18 cellular contexts compared by ENCODE assay signal in genomic region chr14:41349289-41349910, GRCh38.
"Had no signal": no experiment of that assay in that cellular context is flagged by ENCODE, and none has a peak within 500 bp of the region (broad histone marks: within the 10 kb centered on the region; RNA-seq: fewer than 3 reads in every experiment).

No MANE protein-coding gene starts in this region.

- ATAC-seq: gastroesophageal sphincter; left cardiac atrium; natural killer cell treated with Interleukin-12 subunit alpha and Interleukin-12 subunit beta and Interleukin-15 and Interleukin-18, amount 100 ng/mL, for 72 hours; sciatic nerve had no signal

- H3K4me3 ChIP-seq: esophagus squamous epithelium, gastroesophageal sphincter, left ventricle myocardium inferior, lower lobe of right lung, prostate gland had no signal

- H3K27ac ChIP-seq: esophagus squamous epithelium, gastroesophageal sphincter, left ventricle myocardium inferior, lower lobe of right lung, parathyroid adenoma, prostate gland had no signal

- H3K4me1 ChIP-seq: esophagus squamous epithelium, gastroesophageal sphincter, left ventricle myocardium inferior, lower lobe of right lung, parathyroid adenoma, prostate gland had no signal

- H3K36me3 ChIP-seq: esophagus squamous epithelium, gastroesophageal sphincter, left ventricle myocardium inferior, lower lobe of right lung, prostate gland had no signal

- DNase-seq: dermis blood vessel endothelial cell; esophagus squamous epithelium; immature natural killer cell; left cardiac atrium; left ventricle myocardium inferior; lower lobe of right lung; retina; stimulated activated CD4-positive, alpha-beta T cell treated with anti-CD3 and anti-CD28 coated beads, Interleukin-2, amount 100 ng/mL, for 24 hours; stimulated activated CD4-positive, alpha-beta T cell treated with anti-CD3 and anti-CD28 coated beads, Interleukin-4, amount 100 ng/mL, for 4 hours; stimulated activated naive CD4-positive, alpha-beta T cell treated with Interleukin-2 at 50 U/mL for 16 hours; trophoblast cell had no signal

- H3K27me3 ChIP-seq: esophagus squamous epithelium, gastroesophageal sphincter had no signal

- H3K9me3 Mint-ChIP-seq: mesothelial cell of epicardium had no signal

- H3K36me3 Mint-ChIP-seq: memory B cell; natural killer cell treated with Interleukin-12 subunit alpha and Interleukin-12 subunit beta and Interleukin-15 and Interleukin-18, amount 100 ng/mL, for 72 hours had no signal

- H3K9me3 ChIP-seq: gastroesophageal sphincter, left ventricle myocardium inferior, lower lobe of right lung, prostate gland had no signal

- H3K27ac Mint-ChIP-seq: immature natural killer cell; memory B cell; mesothelial cell of epicardium; natural killer cell treated with Interleukin-12 subunit alpha and Interleukin-12 subunit beta and Interleukin-15 and Interleukin-18, amount 100 ng/mL, for 72 hours had no signal

- H3K27me3 Mint-ChIP-seq: memory B cell; natural killer cell treated with Interleukin-12 subunit alpha and Interleukin-12 subunit beta and Interleukin-15 and Interleukin-18, amount 100 ng/mL, for 72 hours had no signal

- H3K4me1 Mint-ChIP-seq: immature natural killer cell, memory B cell had no signal

- H3K4me3 Mint-ChIP-seq: immature natural killer cell; memory B cell; mesothelial cell of epicardium; natural killer cell treated with Interleukin-12 subunit alpha and Interleukin-12 subunit beta and Interleukin-15 and Interleukin-18, amount 100 ng/mL, for 72 hours had no signal
